ENCODE assay signal across 10 cellular contexts in genomic region chr10:21888959-21889358, GRCh38.
DNase-seq lines count a peak whose midpoint lies in the region; ATAC-seq, FAIRE-seq and TF ChIP-seq lines count a peak whose summit lies in the region.
"Had no signal": no experiment of that assay in that cellular context is flagged by ENCODE, and none has a peak within 500 bp of the region (broad histone marks: within the 10 kb centered on the region; RNA-seq: fewer than 3 reads in every experiment).

No MANE protein-coding gene starts in this region.

- no peaks in the 10 kb centered on the region for H3K4me1 ChIP-seq in pancreas
- H3K4me1 ChIP-seq: A549 had no signal

- H3K9me3 Mint-ChIP-seq in naive thymus-derived CD8-positive, alpha-beta T cell, result peaks cover 20 to 65% (median 38%) of the 10 kb centered on the region in 9 donors

- ATAC-seq in GM21619 (IDR thresholded peaks at IDR 0.05; ENCODE audit: unreplicated experiment) (peak; percentile 98), HG03469 (IDR thresholded peaks at IDR 0.05; ENCODE audit: unreplicated experiment) (peak; percentile 94), pancreas (no peak)
- peak; percentile 47 to 66 for ATAC-seq in naive thymus-derived CD8-positive, alpha-beta T cell
- ATAC-seq: A549 had no signal

- H3K27ac ChIP-seq in pancreas, result no peak overlapping the region
- H3K27ac ChIP-seq: A549, skin epidermis had no signal

- FAIRE-seq in pancreas (lab: Jason Lieb, UNC), result no peak
- FAIRE-seq: A549 had no signal

- peaks cover 30 to 60% (median 45%) of the 10 kb centered on the region in 3 donors for H3K36me3 Mint-ChIP-seq in naive thymus-derived CD8-positive, alpha-beta T cell

- no peaks in the 10 kb centered on the region for H3K27me3 ChIP-seq in pancreas

- H3K36me3 ChIP-seq in pancreas, result no peaks in the 10 kb centered on the region

- peaks cover 16 to 42% (median 26%) of the 10 kb centered on the region in 4 donors for H3K4me1 Mint-ChIP-seq in naive thymus-derived CD8-positive, alpha-beta T cell

- DNase-seq in activated CD4-positive, alpha-beta T cell treated with anti-CD3 and anti-CD28 coated beads for 4 hours, result peak; percentile 7 to 8
- no peak for DNase-seq in activated CD4-positive, alpha-beta T cell treated with anti-CD3 and anti-CD28 coated beads for 48 hours
- peak in 5 of 10 donors; percentile 0 to 14 (median 4) for DNase-seq in naive thymus-derived CD8-positive, alpha-beta T cell
- DNase-seq in NCI-H446 treated with DMSO at 0.1 percent for 48 hours (lab: John Stamatoyannopoulos, UW) (no peak), pancreas (no peak), NCI-H187 (lab: John Stamatoyannopoulos, UW) (no peak)

- H3K9me3 ChIP-seq in pancreas, result no peaks in the 10 kb centered on the region

- H3K27me3 Mint-ChIP-seq in naive thymus-derived CD8-positive, alpha-beta T cell, result no peaks in the 10 kb centered on the region

- peak overlapping the region in 9 of 10 donors; percentile 7 to 68 (median 31) for H3K4me3 Mint-ChIP-seq in naive thymus-derived CD8-positive, alpha-beta T cell

- POLR2A ChIA-PET in naive thymus-derived CD8-positive, alpha-beta T cell (lab: Charles Lee), result no interaction called here

- H3K4me3 ChIP-seq in pancreas, result no peak overlapping the region
- H3K4me3 ChIP-seq: A549, skin epidermis had no signal

- peak overlapping the region in 4 of 10 donors; percentile 0 to 71 (median 10) for H3K27ac Mint-ChIP-seq in naive thymus-derived CD8-positive, alpha-beta T cell

- intact Hi-C loops in pancreas (cut with DNase I), result no loop called here

- WGBS in pancreas, 2 donors, result 89 to 93% methylated on average over 5 of the region's 5 CpGs

- no peak for TF ChIP-seq CTCF in pancreas (IDR thresholded peaks at IDR 0.05)

Comparison
In these comparisons a context has a peak if more than half of its experiments do, and no peak if none do; other contexts are left out.
1. DNase-seq: peak in activated CD4-positive, alpha-beta T cell treated with anti-CD3 and anti-CD28 coated beads for 4 hours (2 of 2); none in activated CD4-positive, alpha-beta T cell treated with anti-CD3 and anti-CD28 coated beads for 48 hours (single experiment), NCI-H446 treated with DMSO at 0.1 percent for 48 hours (single experiment), pancreas (0 of 6) and NCI-H187 (0 of 2).
2. ATAC-seq: peak in GM21619 (single experiment), HG03469 (single experiment) and naive thymus-derived CD8-positive, alpha-beta T cell (2 of 2); none in pancreas (0 of 4).